Comparison of ENCODE assay signal across 1 cellular context in the genomic region with DNA sequence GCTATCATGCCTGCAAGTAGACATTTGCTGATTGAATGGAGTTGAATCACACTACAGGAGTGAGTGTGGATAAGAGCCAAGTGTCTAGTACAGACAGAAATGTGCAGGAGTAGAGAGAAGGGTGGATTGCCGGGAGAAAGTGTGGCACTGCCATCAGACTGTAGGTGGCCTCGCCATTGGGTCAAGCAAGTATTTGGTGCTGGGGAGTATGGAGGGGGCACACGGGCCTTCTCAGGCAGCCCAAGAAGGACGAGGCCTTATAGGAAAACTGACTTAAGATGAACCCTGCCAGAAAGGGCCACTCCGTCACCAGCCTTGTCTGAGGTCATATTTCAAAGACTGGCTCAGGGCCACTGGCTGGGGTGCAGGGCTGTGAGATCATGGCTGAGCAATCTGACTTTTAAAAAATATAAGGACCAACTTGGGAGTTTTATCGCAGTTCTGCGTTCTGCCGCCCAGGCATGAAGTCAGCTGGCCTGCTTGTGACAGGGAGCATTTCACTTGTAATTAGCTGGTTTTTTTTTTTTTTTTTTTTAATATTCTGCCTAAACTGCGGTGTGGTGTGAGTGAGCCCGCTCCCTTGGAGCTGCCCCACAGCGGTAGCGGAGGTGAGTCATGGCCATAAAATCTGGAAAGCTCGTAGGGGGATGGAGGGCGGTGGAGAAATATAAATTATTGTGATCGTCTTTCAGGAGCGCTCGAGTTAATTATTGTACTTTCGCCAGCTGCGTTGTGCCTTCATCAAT.
TF ChIP-seq lines count a peak whose summit lies in the region.

No MANE protein-coding gene starts in this region.

TF ChIP-seq in HCT116, 20 proteins besides CTCF, POLR2A, EP300 and RAD21 (continued from another document):
- TF ChIP-seq SP1 (IDR thresholded peaks at IDR 0.05; ENCODE audit: low read depth) = peak; percentile 74
- peak; percentile 43; the same call in 1 of the 2 replicates for TF ChIP-seq ZFX (IDR thresholded peaks at IDR 0.05)
- TF ChIP-seq POLR2AphosphoS5 (IDR thresholded peaks at IDR 0.05; ENCODE audit: low read depth, low read length) = 0 out of 2 replicates have a peak, but pooled peaks have one; percentile 9
- no peak for TF ChIP-seq EZH2phosphoT487 (IDR thresholded peaks at IDR 0.05; ENCODE audit: borderline replicate concordance)
- TF ChIP-seq, protein P1, sequence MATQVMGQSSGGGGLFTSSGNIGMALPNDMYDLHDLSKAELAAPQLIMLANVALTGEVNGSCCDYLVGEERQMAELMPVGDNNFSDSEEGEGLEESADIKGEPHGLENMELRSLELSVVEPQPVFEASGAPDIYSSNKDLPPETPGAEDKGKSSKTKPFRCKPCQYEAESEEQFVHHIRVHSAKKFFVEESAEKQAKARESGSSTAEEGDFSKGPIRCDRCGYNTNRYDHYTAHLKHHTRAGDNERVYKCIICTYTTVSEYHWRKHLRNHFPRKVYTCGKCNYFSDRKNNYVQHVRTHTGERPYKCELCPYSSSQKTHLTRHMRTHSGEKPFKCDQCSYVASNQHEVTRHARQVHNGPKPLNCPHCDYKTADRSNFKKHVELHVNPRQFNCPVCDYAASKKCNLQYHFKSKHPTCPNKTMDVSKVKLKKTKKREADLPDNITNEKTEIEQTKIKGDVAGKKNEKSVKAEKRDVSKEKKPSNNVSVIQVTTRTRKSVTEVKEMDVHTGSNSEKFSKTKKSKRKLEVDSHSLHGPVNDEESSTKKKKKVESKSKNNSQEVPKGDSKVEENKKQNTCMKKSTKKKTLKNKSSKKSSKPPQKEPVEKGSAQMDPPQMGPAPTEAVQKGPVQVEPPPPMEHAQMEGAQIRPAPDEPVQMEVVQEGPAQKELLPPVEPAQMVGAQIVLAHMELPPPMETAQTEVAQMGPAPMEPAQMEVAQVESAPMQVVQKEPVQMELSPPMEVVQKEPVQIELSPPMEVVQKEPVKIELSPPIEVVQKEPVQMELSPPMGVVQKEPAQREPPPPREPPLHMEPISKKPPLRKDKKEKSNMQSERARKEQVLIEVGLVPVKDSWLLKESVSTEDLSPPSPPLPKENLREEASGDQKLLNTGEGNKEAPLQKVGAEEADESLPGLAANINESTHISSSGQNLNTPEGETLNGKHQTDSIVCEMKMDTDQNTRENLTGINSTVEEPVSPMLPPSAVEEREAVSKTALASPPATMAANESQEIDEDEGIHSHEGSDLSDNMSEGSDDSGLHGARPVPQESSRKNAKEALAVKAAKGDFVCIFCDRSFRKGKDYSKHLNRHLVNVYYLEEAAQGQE (IDR thresholded peaks at IDR 0.05; ENCODE audit: low read depth) = no peak
- TF ChIP-seq CEBPB (IDR thresholded peaks at IDR 0.05; ENCODE audit: low read depth) = no peak
